In genomic region chr5:110054240-110054639, GRCh38 we compare ENCODE assay signal across 8 cellular contexts.
A peak's percentile ranks its signal among the peaks of the same experiment; 100 is the strongest.
DNase-seq lines count a peak whose midpoint lies in the region; ATAC-seq and TF ChIP-seq lines count a peak whose summit lies in the region.

No MANE protein-coding gene starts in this region.

- no peak overlapping the region for H3K27ac ChIP-seq in CD8-positive, alpha-beta memory T cell (ENCODE audit: low read depth, low read length)
- H3K27ac ChIP-seq in left lung: no peak overlapping the region

- TF ChIP-seq CTCF in left lung (IDR thresholded peaks at IDR 0.05): no peak

- peaks cover 26% of the 10 kb centered on the region for H3K4me1 ChIP-seq in CD8-positive, alpha-beta memory T cell (ENCODE audit: insufficient read depth, low read length)
- peaks cover 5 to 6% of the 10 kb centered on the region in 2 donors for H3K4me1 ChIP-seq in left lung

- H3K4me1 Mint-ChIP-seq in CD8-positive, alpha-beta memory T cell: peaks cover 32 to 37% (median 32%) of the 10 kb centered on the region in 3 donors
- H3K4me1 Mint-ChIP-seq in activated naive CD8-positive, alpha-beta T cell (ENCODE audit: low read depth): peaks cover 40% of the 10 kb centered on the region
- H3K4me1 Mint-ChIP-seq in stimulated activated effector memory CD8-positive, alpha-beta T cell treated with anti-CD3 and anti-CD28 coated beads, Interleukin-12 subunit alpha, Interleukin-12 subunit beta, amount 100 ng/mL, for 72 hours: peaks cover 18% of the 10 kb centered on the region

- no peaks in the 10 kb centered on the region for H3K9me3 ChIP-seq in CD8-positive, alpha-beta memory T cell (ENCODE audit: low read length)
- no peaks in the 10 kb centered on the region for H3K9me3 ChIP-seq in left lung

- H3K4me3 ChIP-seq in CD8-positive, alpha-beta memory T cell (ENCODE audit: low read length): no peak overlapping the region
- no peak overlapping the region for H3K4me3 ChIP-seq in left lung

- CTCF ChIA-PET in CD8-positive, alpha-beta memory T cell (lab: Charles Lee): interaction anchor here (0.9 to 2.1 kb wide), 4 partner anchors 10 to 373 kb away, joined by 3 to 5 read pairs (median 4); partner anchors contain the start of gene MAN2A1

- POLR2A ChIA-PET in CD8-positive, alpha-beta memory T cell (lab: Charles Lee): interaction anchor here (1.0 kb wide), 2 partner anchors 197 to 365 kb away, joined by 4 to 6 read pairs; partner anchors contain the start of gene MAN2A1

- peak overlapping the region in 7 of 8 donors; percentile 12 to 83 (median 60) for H3K27ac Mint-ChIP-seq in CD8-positive, alpha-beta memory T cell
- H3K27ac Mint-ChIP-seq in activated naive CD8-positive, alpha-beta T cell: peak overlapping the region; percentile 78
- H3K27ac Mint-ChIP-seq in stimulated activated effector memory CD8-positive, alpha-beta T cell treated with anti-CD3 and anti-CD28 coated beads, Interleukin-12 subunit alpha, Interleukin-12 subunit beta, amount 100 ng/mL, for 72 hours: peak overlapping the region; percentile 49

- peaks cover 0 to 4% (median 0%) of the 10 kb centered on the region in 3 donors for H3K36me3 Mint-ChIP-seq in CD8-positive, alpha-beta memory T cell
- no peaks in the 10 kb centered on the region for H3K36me3 Mint-ChIP-seq in activated naive CD8-positive, alpha-beta T cell
- peaks cover 6% of the 10 kb centered on the region for H3K36me3 Mint-ChIP-seq in stimulated activated effector memory CD8-positive, alpha-beta T cell treated with anti-CD3 and anti-CD28 coated beads, Interleukin-12 subunit alpha, Interleukin-12 subunit beta, amount 100 ng/mL, for 72 hours

- H3K27me3 ChIP-seq in CD8-positive, alpha-beta memory T cell (ENCODE audit: insufficient read depth, low read length, poor library complexity, severe bottlenecking): no peaks in the 10 kb centered on the region
- H3K27me3 ChIP-seq in left lung: no peaks in the 10 kb centered on the region

- ATAC-seq in GM21360 (IDR thresholded peaks at IDR 0.05; ENCODE audit: unreplicated experiment) (peak; percentile 86), left lung (peak; percentile 24), HG02852 (IDR thresholded peaks at IDR 0.05; ENCODE audit: unreplicated experiment) (no peak)
- peak; percentile 94 for ATAC-seq in stimulated activated effector memory CD8-positive, alpha-beta T cell treated with anti-CD3 and anti-CD28 coated beads, Interleukin-12 subunit alpha, Interleukin-12 subunit beta, amount 100 ng/mL, for 72 hours

- H3K27me3 Mint-ChIP-seq in CD8-positive, alpha-beta memory T cell: no peaks in the 10 kb centered on the region
- H3K27me3 Mint-ChIP-seq in activated naive CD8-positive, alpha-beta T cell: no peaks in the 10 kb centered on the region

- DNase-seq in CD8-positive, alpha-beta memory T cell: peak; percentile 53 to 87 (median 83)
- DNase-seq in KG1 (lab: John Stamatoyannopoulos, UW) (peak; percentile 31), SKM-1 treated with dmso at 0.1 percent for 144 hours (lab: John Stamatoyannopoulos, UW; ENCODE audit: unreplicated experiment) (peak; percentile 49), left lung (no peak)
- DNase-seq in stimulated activated effector memory CD8-positive, alpha-beta T cell treated with anti-CD3 and anti-CD28 coated beads, Interleukin-12 subunit alpha, Interleukin-12 subunit beta, amount 100 ng/mL, for 72 hours (ENCODE audit: low spot score in 2 of 2): peak; percentile 17 to 69

- H3K36me3 ChIP-seq in CD8-positive, alpha-beta memory T cell (ENCODE audit: insufficient read depth, low read length): no peaks in the 10 kb centered on the region
- H3K36me3 ChIP-seq in left lung: no peaks in the 10 kb centered on the region

- intact Hi-C loops in left lung (cut with DNase I): no loop called here

- H3K9me3 Mint-ChIP-seq in CD8-positive, alpha-beta memory T cell: no peaks in the 10 kb centered on the region
- no peaks in the 10 kb centered on the region for H3K9me3 Mint-ChIP-seq in activated naive CD8-positive, alpha-beta T cell (ENCODE audit: low read depth)
- no peaks in the 10 kb centered on the region for H3K9me3 Mint-ChIP-seq in stimulated activated effector memory CD8-positive, alpha-beta T cell treated with anti-CD3 and anti-CD28 coated beads, Interleukin-12 subunit alpha, Interleukin-12 subunit beta, amount 100 ng/mL, for 72 hours

- peak overlapping the region in 6 of 7 donors; percentile 0 to 58 (median 30) for H3K4me3 Mint-ChIP-seq in CD8-positive, alpha-beta memory T cell
- peak overlapping the region; percentile 33 for H3K4me3 Mint-ChIP-seq in activated naive CD8-positive, alpha-beta T cell
- H3K4me3 Mint-ChIP-seq in stimulated activated effector memory CD8-positive, alpha-beta T cell treated with anti-CD3 and anti-CD28 coated beads, Interleukin-12 subunit alpha, Interleukin-12 subunit beta, amount 100 ng/mL, for 72 hours: no peak overlapping the region

Comparison
In these comparisons a context has a peak if more than half of its experiments do, and no peak if none do; other contexts are left out.
1. DNase-seq: peak in CD8-positive, alpha-beta memory T cell (5 of 5), KG1 (single experiment), SKM-1 treated with dmso at 0.1 percent for 144 hours (single experiment) and stimulated activated effector memory CD8-positive, alpha-beta T cell treated with anti-CD3 and anti-CD28 coated beads, Interleukin-12 subunit alpha, Interleukin-12 subunit beta, amount 100 ng/mL, for 72 hours (2 of 2); none in left lung (0 of 2).
2. Peak in every context shown above with its lines, with median percentiles within 50 percentile points of each other: H3K27ac Mint-ChIP-seq.